Comparison of ENCODE assay signal across 8 cellular contexts in genomic region chr6:142942805-142943227, GRCh38. TPM values are rescaled to one million over a fixed set of nuclear protein-coding genes. Genes with fewer than 3 reads are reported as not detected.
A peak's percentile ranks its signal among the peaks of the same experiment; 100 is the strongest.
DNase-seq lines count a peak whose midpoint lies in the region; ATAC-seq and TF ChIP-seq lines count a peak whose summit lies in the region.

No MANE protein-coding gene starts in this region.

- H3K27ac ChIP-seq in OCI-LY3 (ENCODE audit: low read length), result no peak overlapping the region

- no peaks in the 10 kb centered on the region for H3K27me3 ChIP-seq in OCI-LY3 (ENCODE audit: low read depth, low read length)

- peaks cover 29% of the 10 kb centered on the region for H3K36me3 Mint-ChIP-seq in stimulated activated naive CD8-positive, alpha-beta T cell treated with anti-CD3 and anti-CD28 coated beads, Interleukin-15, Interleukin-2, amounts not matched to agents 100 ng/mL and 50 ng/mL, for 24 hours (ENCODE audit: low read depth)
- H3K36me3 Mint-ChIP-seq in osteocyte (ENCODE audit: unreplicated experiment), result no peaks in the 10 kb centered on the region

- H3K9ac ChIP-seq in OCI-LY3 (ENCODE audit: low read length), result no peak overlapping the region

- H3K9me3 Mint-ChIP-seq in stimulated activated naive CD8-positive, alpha-beta T cell treated with anti-CD3 and anti-CD28 coated beads, Interleukin-15, Interleukin-2, amounts not matched to agents 100 ng/mL and 50 ng/mL, for 24 hours, result no peaks in the 10 kb centered on the region
- no peaks in the 10 kb centered on the region for H3K9me3 Mint-ChIP-seq in osteocyte (ENCODE audit: unreplicated experiment)

- H3K9me3 ChIP-seq in OCI-LY3 (ENCODE audit: insufficient read depth, low read length), result no peaks in the 10 kb centered on the region

- TF ChIP-seq CTCF in OCI-LY3 (IDR thresholded peaks at IDR 0.05; ENCODE audit: low read depth, low read length) (peak; percentile 32), osteocyte (IDR thresholded peaks at IDR 0.05) (peak; percentile 65)

- no peak for DNase-seq in stimulated activated naive CD8-positive, alpha-beta T cell treated with anti-CD3 and anti-CD28 coated beads, Interleukin-15, Interleukin-2, amounts not matched to agents 100 U/mL and 50 U/mL, for 24 hours
- peak; percentile 64 for DNase-seq in dedifferentiated amniotic fluid mesenchymal stem cell (ENCODE audit: extremely low spot score)
- DNase-seq in osteocyte (ENCODE audit: extremely low spot score, unreplicated experiment), result no peak
- DNase-seq in putamen (ENCODE audit: low spot score), result no peak

- peak overlapping the region; percentile 96 for H3K4me2 ChIP-seq in OCI-LY3 (ENCODE audit: low read length)

- H3K4me3 Mint-ChIP-seq in stimulated activated naive CD8-positive, alpha-beta T cell treated with anti-CD3 and anti-CD28 coated beads, Interleukin-15, Interleukin-2, amounts not matched to agents 100 ng/mL and 50 ng/mL, for 24 hours, result peak overlapping the region; percentile 90
- H3K4me3 Mint-ChIP-seq in osteocyte (ENCODE audit: unreplicated experiment), result peak overlapping the region; percentile 86

- H4K20me1 ChIP-seq in OCI-LY3 (ENCODE audit: insufficient read depth, low read length), result peaks cover 40% of the 10 kb centered on the region

- peak overlapping the region; percentile 98 for H3K27ac Mint-ChIP-seq in stimulated activated naive CD8-positive, alpha-beta T cell treated with anti-CD3 and anti-CD28 coated beads, Interleukin-15, Interleukin-2, amounts not matched to agents 100 ng/mL and 50 ng/mL, for 24 hours
- peak overlapping the region; percentile 96 for H3K27ac Mint-ChIP-seq in osteocyte (ENCODE audit: unreplicated experiment)

- peaks cover 13% of the 10 kb centered on the region for H3K4me1 ChIP-seq in OCI-LY3 (ENCODE audit: low read length)

- H3K27me3 Mint-ChIP-seq in stimulated activated naive CD8-positive, alpha-beta T cell treated with anti-CD3 and anti-CD28 coated beads, Interleukin-15, Interleukin-2, amounts not matched to agents 100 ng/mL and 50 ng/mL, for 24 hours, result peaks cover 3% of the 10 kb centered on the region
- no peaks in the 10 kb centered on the region for H3K27me3 Mint-ChIP-seq in osteocyte (ENCODE audit: unreplicated experiment)

- H3K4me3 ChIP-seq in OCI-LY3 (ENCODE audit: low read length), result peak overlapping the region; percentile 86; the same call in 1 of the 2 replicates

- H3K36me3 ChIP-seq in OCI-LY3 (replicated peaks; ENCODE audit: low read depth, low read length), result peaks cover 3% of the 10 kb centered on the region

- H3K4me1 Mint-ChIP-seq in stimulated activated naive CD8-positive, alpha-beta T cell treated with anti-CD3 and anti-CD28 coated beads, Interleukin-15, Interleukin-2, amounts not matched to agents 100 ng/mL and 50 ng/mL, for 24 hours (ENCODE audit: low read depth), result peaks cover 71% of the 10 kb centered on the region
- peaks cover 55% of the 10 kb centered on the region for H3K4me1 Mint-ChIP-seq in osteocyte (ENCODE audit: unreplicated experiment)

- no peak for ATAC-seq in stimulated activated naive CD8-positive, alpha-beta T cell treated with anti-CD3 and anti-CD28 coated beads, Interleukin-15, Interleukin-2, amounts not matched to agents 100 U/mL and 50 U/mL, for 24 hours
- no peak for ATAC-seq in HG02588 (IDR thresholded peaks at IDR 0.05; ENCODE audit: unreplicated experiment)
- ATAC-seq in activated CD4-positive, CD25-positive, alpha-beta regulatory T cell treated with anti-CD3 and anti-CD28 coated beads, Interleukin-2, amount 50 U/mL, for 24 hours, result no peak

- H2AFZ ChIP-seq in OCI-LY3 (ENCODE audit: low read depth, low read length), result no peak overlapping the region

- H3K79me2 ChIP-seq in OCI-LY3 (ENCODE audit: low read length), result peaks cover 81% of the 10 kb centered on the region

RNA-seq across cellular contexts. Expression of gene HIVEP2, which starts 2.2 kb away (rescaled TPM):
- total RNA-seq in osteocyte, result 38.2 and 39.2 TPM in 2 replicates
